In genomic region chrX:47190445-47191269, GRCh38 we compare ENCODE assay signal across 8 cellular contexts. TPM values are rescaled to one million over a fixed set of nuclear protein-coding genes. Genes with fewer than 3 reads are reported as not detected.
DNase-seq lines count a peak whose midpoint lies in the region; ATAC-seq, FAIRE-seq and TF ChIP-seq lines count a peak whose summit lies in the region.

No MANE protein-coding gene starts in this region.

- H3K9me3 ChIP-seq in kidney (ENCODE audit: control insufficient read depth in 1 of 2, low read length in 2 of 2) = no peaks in the 10 kb centered on the region

- intact Hi-C loops in kidney (cut with DNase I) = no loop called here

- FAIRE-seq in kidney (lab: Jason Lieb, UNC) = no peak

- peak overlapping the region; percentile 1 to 22 for H3K27ac ChIP-seq in kidney (ENCODE audit: low read depth in 2 of 2, low read length in 2 of 2)

- peak; percentile 78 for DNase-seq in AG09309 (ENCODE audit: low read depth)
- peak; percentile 86 to 92 for DNase-seq in NCI-H446 (lab: John Stamatoyannopoulos, UW)
- DNase-seq in activated CD4-positive, CD25-positive, alpha-beta regulatory T cell treated with anti-CD3 and anti-CD28 coated beads, Interleukin-2, amount 50 U/mL, for 16 hours (ENCODE audit: low read depth, low spot score) = peak; percentile 58
- DNase-seq in cerebellar cortex (ENCODE audit: low spot score) = peak; percentile 93
- DNase-seq in kidney = peak; percentile 96
- DNase-seq in stimulated activated CD4-positive, alpha-beta T cell treated with anti-CD3 and anti-CD28 coated beads, Interleukin-15, amount 100 ng/mL, for 24 hours = peak; percentile 88

- H3K4me3 ChIP-seq in AG09309 (ENCODE audit: control insufficient read depth, low read depth, low read length) (peak overlapping the region; percentile 63), kidney (ENCODE audit: low read length in 2 of 2) (peak overlapping the region; percentile 49 to 69)

- H3K9ac ChIP-seq in kidney (ENCODE audit: low read length in 2 of 2) = peak overlapping the region in 1 of 2 donors; percentile 55

- peaks cover 0 to 6% of the 10 kb centered on the region in 2 donors for H3K4me1 ChIP-seq in kidney (ENCODE audit: control insufficient read depth in 1 of 2, insufficient read depth in 1 of 2, low read depth in 1 of 2, low read length in 2 of 2)

- ATAC-seq in GM19023 (IDR thresholded peaks at IDR 0.05; ENCODE audit: unreplicated experiment) (peak; percentile 44), HG03196 (IDR thresholded peaks at IDR 0.05; ENCODE audit: unreplicated experiment) (peak; percentile 66)

- peaks cover 0 to 4% of the 10 kb centered on the region in 2 donors for H3K36me3 ChIP-seq in kidney (ENCODE audit: control insufficient read depth in 1 of 2, insufficient read depth in 2 of 2, low read length in 2 of 2)

- TF ChIP-seq CTCF in AG09309 (IDR thresholded peaks at IDR 0.05; ENCODE audit: control insufficient read depth, insufficient read depth, low read depth, low read length, missing control alignments) (no peak), kidney (IDR thresholded peaks at IDR 0.05; ENCODE audit: borderline replicate concordance, extremely low read depth, insufficient read depth) (no peak)

RNA-seq across cellular contexts. Expression of gene UBA1, which starts 3.0 kb away (rescaled TPM):
- total RNA-seq in kidney = 218 TPM
- polyA plus RNA-seq in kidney (ENCODE audit: insufficient read depth, low read depth, low replicate concordance) = 155 TPM

RNA-seq across cellular contexts. Expression of gene CDK16, which starts 27.8 kb away (rescaled TPM):
- total RNA-seq in kidney = 96.1 TPM
- polyA plus RNA-seq in kidney (ENCODE audit: insufficient read depth, low read depth, low replicate concordance) = 89.1 TPM

RNA-seq across cellular contexts. Expression of gene USP11, which starts 42.2 kb away (rescaled TPM):
- 91.6 TPM for total RNA-seq in kidney
- 30.9 TPM for polyA plus RNA-seq in kidney (ENCODE audit: insufficient read depth, low read depth, low replicate concordance)

RNA-seq across cellular contexts. Expression of gene RBM10, which starts 45.6 kb away (rescaled TPM):
- total RNA-seq in kidney = 31.7 TPM
- polyA plus RNA-seq in kidney (ENCODE audit: insufficient read depth, low read depth, low replicate concordance) = 27.5 TPM

RNA-seq across cellular contexts. Expression of gene NDUFB11, which starts 46.2 kb away (rescaled TPM):
- 70.7 TPM for total RNA-seq in kidney
- polyA plus RNA-seq in kidney (ENCODE audit: insufficient read depth, low read depth, low replicate concordance) = 215 TPM

Comparison
In these comparisons a context has a peak if more than half of its experiments do, and no peak if none do; other contexts are left out.
1. Peak in every context shown above with its lines: DNase-seq, ATAC-seq, H3K4me3 ChIP-seq and H3K27ac ChIP-seq.